Comparison of ENCODE assay signal across 8 cellular contexts in the genomic region with DNA sequence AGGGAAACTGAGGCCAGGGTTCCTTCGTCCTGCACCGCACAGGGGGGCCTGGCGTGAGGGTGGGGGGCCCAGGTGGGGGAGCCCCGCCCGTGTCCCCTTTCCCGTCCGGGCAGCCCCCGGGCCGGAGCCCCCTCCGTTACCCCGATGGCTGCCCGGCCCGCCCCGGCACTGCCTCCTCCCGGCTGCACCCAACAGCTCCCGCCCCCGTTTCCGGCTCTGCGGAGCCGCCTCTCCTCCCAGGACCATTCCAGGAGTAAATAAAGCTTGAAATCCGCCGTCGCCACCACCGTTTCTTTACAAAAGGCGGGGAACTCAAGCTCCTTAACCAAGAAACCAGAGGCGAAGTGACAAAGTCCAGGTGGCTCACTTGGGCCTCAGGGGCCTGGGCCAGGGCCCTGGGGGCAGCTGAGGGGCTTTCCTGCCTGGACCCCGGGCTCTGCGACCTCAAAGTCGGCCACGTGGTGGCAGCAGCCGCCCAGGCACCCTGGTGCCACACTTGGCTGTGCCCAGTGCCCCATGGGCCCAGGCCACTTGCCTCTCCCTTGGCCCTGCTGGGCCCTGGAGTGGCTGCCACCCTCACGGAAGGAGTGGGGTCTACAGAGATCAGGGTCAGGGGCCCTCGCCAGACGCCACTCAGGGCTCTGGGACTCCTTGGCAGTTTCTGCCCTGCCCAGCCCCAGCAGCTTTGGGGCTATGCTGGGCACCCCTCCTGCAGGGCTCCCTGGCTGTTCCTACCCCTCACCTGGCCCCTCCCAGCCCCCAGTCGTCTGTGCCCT. TPM values are rescaled to one million over a fixed set of nuclear protein-coding genes. Genes with fewer than 3 reads are reported as not detected.
A peak's percentile ranks its signal among the peaks of the same experiment; 100 is the strongest.
DNase-seq lines count a peak whose midpoint lies in the region; ATAC-seq and TF ChIP-seq lines count a peak whose summit lies in the region.

No MANE protein-coding gene starts in this region.

- H3K9ac ChIP-seq in mesenchymal stem cell (ENCODE audit: low read length), result peak overlapping the region; percentile 88

- peak overlapping the region; percentile 92 for H2BK120ac ChIP-seq in mesenchymal stem cell (ENCODE audit: low read depth, low read length)

- H3K79me1 ChIP-seq in mesenchymal stem cell (replicated peaks; ENCODE audit: low read length, poor library complexity, severe bottlenecking), result peaks cover 27% of the 10 kb centered on the region

- peak overlapping the region; percentile 94 for H4K91ac ChIP-seq in mesenchymal stem cell (ENCODE audit: low read length)

- peaks cover 38% of the 10 kb centered on the region for H3K4me1 ChIP-seq in effector memory CD4-positive, alpha-beta T cell (ENCODE audit: control insufficient read depth, insufficient read depth, low read length, poor library complexity, severe bottlenecking)
- peaks cover 47% of the 10 kb centered on the region for H3K4me1 ChIP-seq in mesenchymal stem cell (ENCODE audit: control insufficient read depth, insufficient read depth, low read depth, low read length)

- H2BK15ac ChIP-seq in mesenchymal stem cell (ENCODE audit: low read depth, poor library complexity, severe bottlenecking), result peak overlapping the region; percentile 99

- peak; percentile 97 for TF ChIP-seq CTCF in C4-2B (conservative IDR thresholded peaks at IDR 0.05)

- peak; percentile 61 for ATAC-seq in GM19351 (IDR thresholded peaks at IDR 0.05; ENCODE audit: unreplicated experiment)
- peak; percentile 34 for ATAC-seq in HG03469 (IDR thresholded peaks at IDR 0.05; ENCODE audit: unreplicated experiment)

- H3K9me3 ChIP-seq in effector memory CD4-positive, alpha-beta T cell (ENCODE audit: control insufficient read depth, low read length), result no peaks in the 10 kb centered on the region
- no peaks in the 10 kb centered on the region for H3K9me3 ChIP-seq in mesenchymal stem cell (ENCODE audit: control insufficient read depth, low read length)

- H2BK12ac ChIP-seq in mesenchymal stem cell (ENCODE audit: low read length in 2 of 2), result peak overlapping the region; percentile 14 to 76

- H3K27me3 ChIP-seq in effector memory CD4-positive, alpha-beta T cell (replicated peaks; ENCODE audit: control insufficient read depth, insufficient read depth, low read length, poor library complexity, severe bottlenecking), result no peaks in the 10 kb centered on the region
- H3K27me3 ChIP-seq in mesenchymal stem cell (ENCODE audit: control insufficient read depth in 1 of 2, insufficient read depth in 1 of 2, low read length in 2 of 2), result no peaks in the 10 kb centered on the region

- peak overlapping the region; percentile 54 for H2AK5ac ChIP-seq in mesenchymal stem cell (ENCODE audit: low read length, severe bottlenecking)

- H3K23ac ChIP-seq in mesenchymal stem cell (ENCODE audit: low read length in 2 of 2), result peak overlapping the region in 1 of 2 experiments; percentile 51

- H3K36me3 ChIP-seq in effector memory CD4-positive, alpha-beta T cell (ENCODE audit: control insufficient read depth, insufficient read depth, low read length), result no peaks in the 10 kb centered on the region
- H3K36me3 ChIP-seq in mesenchymal stem cell (ENCODE audit: control insufficient read depth in 1 of 2, insufficient read depth in 2 of 2, low read depth in 1 of 2, low read length in 2 of 2), result peaks cover 0 to 32% of the 10 kb centered on the region in 2 experiments

- H3K4me2 ChIP-seq in mesenchymal stem cell (ENCODE audit: low read length, poor library complexity, severe bottlenecking), result peak overlapping the region; percentile 83

- under 1% methylated on average over 35 of the region's 35 CpGs for WGBS in mesenchymal stem cell

- DNase-seq in NCI-H774 (lab: John Stamatoyannopoulos, UW), result peak; percentile 46
- DNase-seq in activated CD8-positive, alpha-beta memory T cell treated with anti-CD3 and anti-CD28 coated beads for 24 hours, result peak; percentile 97
- peak; percentile 80 to 86 (median 83) for DNase-seq in effector memory CD4-positive, alpha-beta T cell
- peak; percentile 92 for DNase-seq in mesenchymal stem cell
- peak; percentile 71 for DNase-seq in stimulated activated CD8-positive, alpha-beta memory T cell treated with anti-CD3 and anti-CD28 coated beads, Interleukin-15, amount 100 ng/mL, for 1 hour (ENCODE audit: low read depth)

- peak overlapping the region; percentile 96 for H4K8ac ChIP-seq in mesenchymal stem cell (ENCODE audit: low read length)

- H3K4ac ChIP-seq in mesenchymal stem cell (ENCODE audit: low read depth in 1 of 2, low read length in 2 of 2), result peak overlapping the region; percentile 58 to 90

- H2BK5ac ChIP-seq in mesenchymal stem cell (ENCODE audit: low read depth, low read length, poor library complexity, severe bottlenecking), result peak overlapping the region; percentile 89

- peak overlapping the region in 1 of 2 experiments; percentile 38 for H3K14ac ChIP-seq in mesenchymal stem cell (ENCODE audit: low read length in 2 of 2)

- H3K27ac ChIP-seq in C4-2B, result peak overlapping the region; percentile 78
- peak overlapping the region; percentile 84 for H3K27ac ChIP-seq in effector memory CD4-positive, alpha-beta T cell (ENCODE audit: insufficient read depth, low read length, poor library complexity, severe bottlenecking)
- peak overlapping the region; percentile 91 for H3K27ac ChIP-seq in mesenchymal stem cell (ENCODE audit: low read length, poor library complexity, severe bottlenecking)

- H3K4me3 ChIP-seq in effector memory CD4-positive, alpha-beta T cell (ENCODE audit: insufficient read depth, low read depth, low read length, poor library complexity, severe bottlenecking), result peak overlapping the region; percentile 67
- peak overlapping the region; percentile 69 to 82 for H3K4me3 ChIP-seq in mesenchymal stem cell (ENCODE audit: insufficient read depth in 1 of 2, low read depth in 1 of 2, low read length in 2 of 2)

- peak overlapping the region; percentile 92 to 93 for H3K18ac ChIP-seq in mesenchymal stem cell (ENCODE audit: low read depth in 1 of 2, low read length in 2 of 2)

- no peak overlapping the region for H2AFZ ChIP-seq in mesenchymal stem cell (ENCODE audit: low read depth, low read length)

RNA-seq across cellular contexts. Expression of a gene that starts 0.5 kb away (rescaled TPM):
- polyA plus RNA-seq in mesenchymal stem cell (2013, experiment 1 of 2), result 84.5 TPM
- polyA plus RNA-seq in mesenchymal stem cell (2013, experiment 2 of 2), result 86.1 TPM

RNA-seq across cellular contexts. Expression of a gene that starts 33.0 kb away (rescaled TPM):
- 43.3 TPM for polyA plus RNA-seq in mesenchymal stem cell (2013, experiment 1 of 2)
- polyA plus RNA-seq in mesenchymal stem cell (2013, experiment 2 of 2), result 44.2 TPM

Comparison
In these comparisons a context has a peak if more than half of its experiments do, and no peak if none do; other contexts are left out.
1. Peak in every context shown above with its lines: DNase-seq, ATAC-seq, H3K4me3 ChIP-seq and H3K27ac ChIP-seq.
2. DNase-seq: peak in every context shown above with its lines; median percentile 97 in activated CD8-positive, alpha-beta memory T cell treated with anti-CD3 and anti-CD28 coated beads for 24 hours; 92 in mesenchymal stem cell; 83 in effector memory CD4-positive, alpha-beta T cell; 71 in stimulated activated CD8-positive, alpha-beta memory T cell treated with anti-CD3 and anti-CD28 coated beads, Interleukin-15, amount 100 ng/mL, for 1 hour; 46 in NCI-H774.